In the genomic region with DNA sequence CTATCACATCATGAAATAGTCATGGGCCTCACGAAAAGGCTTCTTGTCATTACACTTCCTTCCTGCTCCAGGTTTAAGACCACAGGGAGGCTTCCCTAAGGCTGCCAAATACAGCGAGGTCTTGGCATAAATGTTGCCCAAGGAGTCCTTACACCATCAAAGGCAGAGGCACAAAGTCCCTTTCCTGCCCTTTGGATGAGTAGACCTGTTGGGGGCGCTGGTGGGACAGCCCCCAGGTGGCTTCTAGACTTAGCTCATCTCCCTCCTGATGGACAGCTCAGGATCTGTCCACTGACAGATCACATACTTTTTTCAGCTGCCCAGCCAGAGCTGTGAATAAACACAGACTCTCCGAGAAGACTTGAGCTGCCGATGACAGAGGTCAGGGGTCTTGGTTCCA, we compare ENCODE assay signal across 12 cellular contexts. TPM values are rescaled to one million over a fixed set of nuclear protein-coding genes. Genes with fewer than 3 reads are reported as not detected.
DNase-seq lines count a peak whose midpoint lies in the region; ATAC-seq, FAIRE-seq and TF ChIP-seq lines count a peak whose summit lies in the region.
"Had no signal": no experiment of that assay in that cellular context is flagged by ENCODE, and none has a peak within 500 bp of the region (broad histone marks: within the 10 kb centered on the region; RNA-seq: fewer than 3 reads in every experiment).

No MANE protein-coding gene starts in this region.

- no peaks in the 10 kb centered on the region; a peak in 1 of 5 replicates for H3K9me3 Mint-ChIP-seq in H9
- H3K9me3 Mint-ChIP-seq: CD4-positive, CD25-positive, alpha-beta regulatory T cell; stimulated activated naive CD8-positive, alpha-beta T cell treated with anti-CD3 and anti-CD28 coated beads, Interleukin-15, Interleukin-2, amounts not matched to agents 100 ng/mL and 50 ng/mL, for 24 hours; T-helper 1 cell treated with Interleukin-12 subunit alpha and Interleukin-12 subunit beta and Interleukin-4 antibody, amounts not matched to agents 30 μg/mL and 1 μg/mL, for 36 hours had no signal

- H3K9me3 ChIP-seq in H9 (ENCODE audit: control insufficient read depth, low read depth, low read length) (no peaks in the 10 kb centered on the region), RWPE2 (ENCODE audit: severe bottlenecking) (no peaks in the 10 kb centered on the region)

- no peak overlapping the region for H3K4ac ChIP-seq in H9 (ENCODE audit: low read depth, low read length)

- no peak for ATAC-seq in RWPE2 (ENCODE audit: low read depth)
- no peak for ATAC-seq in GM21576 (IDR thresholded peaks at IDR 0.05; ENCODE audit: unreplicated experiment)
- no peak for ATAC-seq in HG03045 (IDR thresholded peaks at IDR 0.05; ENCODE audit: unreplicated experiment)

- no peak overlapping the region for H4K5ac ChIP-seq in H9 (ENCODE audit: insufficient read length, low read depth, low read length)

- H3K4me2 ChIP-seq in H9 (ENCODE audit: insufficient read depth, insufficient read length, low read length), result no peak overlapping the region

- no peak for TF ChIP-seq POLR2A in GM12891 (IDR thresholded peaks at IDR 0.05; ENCODE audit: low read depth, low read length)

- H3K27me3 ChIP-seq in H9 (ENCODE audit: insufficient read depth, low read length), result no peaks in the 10 kb centered on the region
- no peaks in the 10 kb centered on the region for H3K27me3 ChIP-seq in RWPE2 (ENCODE audit: insufficient read depth, poor library complexity, severe bottlenecking)

- DNase-seq in AG09309 (ENCODE audit: low read depth) (no peak), H9 (peak; percentile 66), RWPE2 (ENCODE audit: low spot score) (no peak), iPS-NIHi11 (ENCODE audit: low spot score) (peak; percentile 71), cortex of kidney (lab: John Stamatoyannopoulos, UW) (no peak), GM12891 (ENCODE audit: insufficient read length, low spot score) (no peak)
- DNase-seq: CD4-positive, CD25-positive, alpha-beta regulatory T cell; NCI-H1092 had no signal

- no peak overlapping the region for H4K91ac ChIP-seq in H9 (ENCODE audit: insufficient read length, low read depth, low read length)

- no peak overlapping the region for H3K14ac ChIP-seq in H9 (ENCODE audit: insufficient read depth, low read length)

- no peak overlapping the region for H2AFZ ChIP-seq in H9 (ENCODE audit: low read length)

- no peak overlapping the region for H2BK20ac ChIP-seq in H9 (ENCODE audit: low read depth, low read length, poor library complexity, severe bottlenecking)

- H3K27ac Mint-ChIP-seq in H9, result no peak overlapping the region; a peak in 1 of 7 replicates
- H3K27ac Mint-ChIP-seq: stimulated activated naive CD8-positive, alpha-beta T cell treated with anti-CD3 and anti-CD28 coated beads, Interleukin-15, Interleukin-2, amounts not matched to agents 100 ng/mL and 50 ng/mL, for 24 hours; T-helper 1 cell treated with Interleukin-12 subunit alpha and Interleukin-12 subunit beta and Interleukin-4 antibody, amounts not matched to agents 30 μg/mL and 1 μg/mL, for 36 hours had no signal

- H2BK5ac ChIP-seq in H9 (ENCODE audit: insufficient read length, low read length), result no peak overlapping the region

- peaks cover 8% of the 10 kb centered on the region for H3K27me3 Mint-ChIP-seq in H9 (ENCODE audit: low read depth)
- H3K27me3 Mint-ChIP-seq: CD4-positive, CD25-positive, alpha-beta regulatory T cell; stimulated activated naive CD8-positive, alpha-beta T cell treated with anti-CD3 and anti-CD28 coated beads, Interleukin-15, Interleukin-2, amounts not matched to agents 100 ng/mL and 50 ng/mL, for 24 hours had no signal

- no peak for FAIRE-seq in GM12891 (lab: Jason Lieb, UNC)

- no peaks in the 10 kb centered on the region for H4K20me1 ChIP-seq in H9 (ENCODE audit: control insufficient read depth, insufficient read depth, insufficient read length)

- peaks cover 2% of the 10 kb centered on the region for H3K23me2 ChIP-seq in H9 (ENCODE audit: insufficient read length, low read depth, low read length, poor library complexity, severe bottlenecking)

- H4K8ac ChIP-seq in H9 (replicated peaks; ENCODE audit: insufficient read length, low read depth, low read length), result no peak overlapping the region

- H3K27ac ChIP-seq in H9 (ENCODE audit: insufficient read length, low read depth, low read length) (no peak overlapping the region), RWPE2 (ENCODE audit: poor library complexity, severe bottlenecking) (peak overlapping the region; percentile 41)

- peaks cover 4 to 8% of the 10 kb centered on the region in 2 experiments; a peak in 2 of 4 replicates for H3K4me1 Mint-ChIP-seq in H9

- no peak overlapping the region for H3K56ac ChIP-seq in H9 (ENCODE audit: insufficient read length, low read depth, low read length)

- no peaks in the 10 kb centered on the region for H3K79me1 ChIP-seq in H9 (ENCODE audit: insufficient read depth, low read depth, low read length, poor library complexity, severe bottlenecking)

- H3K36me3 ChIP-seq in RWPE2 (ENCODE audit: low read depth), result no peaks in the 10 kb centered on the region

- no peaks in the 10 kb centered on the region for H3K79me2 ChIP-seq in H9 (ENCODE audit: insufficient read depth, low read length)

- H3K4me3 ChIP-seq in AG09309 (ENCODE audit: control insufficient read depth, low read depth, low read length) (no peak overlapping the region), RWPE2 (ENCODE audit: severe bottlenecking) (no peak overlapping the region)

- no peak overlapping the region; a peak in 1 of 5 replicates for H3K4me3 Mint-ChIP-seq in H9
- H3K4me3 Mint-ChIP-seq: CD4-positive, CD25-positive, alpha-beta regulatory T cell; stimulated activated naive CD8-positive, alpha-beta T cell treated with anti-CD3 and anti-CD28 coated beads, Interleukin-15, Interleukin-2, amounts not matched to agents 100 ng/mL and 50 ng/mL, for 24 hours; T-helper 1 cell treated with Interleukin-12 subunit alpha and Interleukin-12 subunit beta and Interleukin-4 antibody, amounts not matched to agents 30 μg/mL and 1 μg/mL, for 36 hours had no signal

- H3T11ph ChIP-seq in H9 (ENCODE audit: low read length), result no peak overlapping the region

- no peak overlapping the region for H2AK5ac ChIP-seq in H9 (ENCODE audit: insufficient read length, low read length)

- H3K18ac ChIP-seq in H9 (ENCODE audit: insufficient read length, low read depth, low read length), result no peak overlapping the region

- TF ChIP-seq CTCF in AG09309 (IDR thresholded peaks at IDR 0.05; ENCODE audit: control insufficient read depth, insufficient read depth, low read depth, low read length, missing control alignments), result peak; percentile 11
- peak; percentile 74 for TF ChIP-seq CTCF in H9 (conservative IDR thresholded peaks at IDR 0.05)
- no peak for TF ChIP-seq CTCF in RWPE2 (IDR thresholded peaks at IDR 0.05; ENCODE audit: poor library complexity, severe bottlenecking)

- H3K9ac ChIP-seq in H9 (ENCODE audit: extremely low read depth, insufficient read length, low read length), result no peak overlapping the region

- no CpG with 5 or more reads among the region's 5 CpGs for WGBS in H9 (ENCODE audit: extremely low coverage, insufficient read length, low lambda C conversion rate)

- no peak overlapping the region for H2BK120ac ChIP-seq in H9 (ENCODE audit: low read depth, low read length, poor library complexity, severe bottlenecking)

- H3K4me1 ChIP-seq in H9 (ENCODE audit: insufficient read depth, low read length) (no peaks in the 10 kb centered on the region), RWPE2 (ENCODE audit: insufficient read depth, poor library complexity, severe bottlenecking) (no peaks in the 10 kb centered on the region)

- no peaks in the 10 kb centered on the region for H3K36me3 Mint-ChIP-seq in H9 (ENCODE audit: insufficient read depth in 1 of 3, low read depth in 3 of 3)
- H3K36me3 Mint-ChIP-seq: CD4-positive, CD25-positive, alpha-beta regulatory T cell had no signal

- H2BK15ac ChIP-seq in H9 (ENCODE audit: low read depth, low read length), result no peak overlapping the region

- H3K23ac ChIP-seq in H9 (ENCODE audit: insufficient read length, low read depth, low read length), result no peak overlapping the region

- H2BK12ac ChIP-seq in H9 (ENCODE audit: insufficient read length, low read depth, low read length), result no peak overlapping the region

TF ChIP-seq in GM12891, 5 proteins besides CTCF, POLR2A, EP300 and RAD21:
- TF ChIP-seq SPI1 (IDR thresholded peaks at IDR 0.05; ENCODE audit: low read depth, low read length) (no peak), TAF1 (IDR thresholded peaks at IDR 0.05; ENCODE audit: low read depth, low read length) (no peak), POU2F2 (IDR thresholded peaks at IDR 0.05; ENCODE audit: low read depth, low read length) (no peak), PAX5 (IDR thresholded peaks at IDR 0.05; ENCODE audit: insufficient read depth, low read length, severe bottlenecking) (no peak), POLR2AphosphoS5 (IDR thresholded peaks at IDR 0.05; ENCODE audit: low read depth, low read length) (no peak)

RNA-seq across cellular contexts. Expression of a gene that starts 15.5 kb away (rescaled TPM):
- total RNA-seq in H9 (2021), result 0.94 and 0.99 TPM in 2 replicates
- polyA plus RNA-seq in GM12891 (2012; ENCODE audit: low read depth, missing spikeins), result 0.63 TPM

Comparison
In these comparisons a context has a peak if more than half of its experiments do, and no peak if none do; other contexts are left out.
1. DNase-seq: peak in H9 (single experiment) and iPS-NIHi11 (single experiment); none in AG09309 (single experiment), RWPE2 (single experiment), cortex of kidney (single experiment) and GM12891 (single experiment).